ENCODE assay signal across 19 cellular contexts in genomic region chr21:26490771-26491170, GRCh38.
A peak's percentile ranks its signal among the peaks of the same experiment; 100 is the strongest.
DNase-seq lines count a peak whose midpoint lies in the region; ATAC-seq and TF ChIP-seq lines count a peak whose summit lies in the region.
"Had no signal": no experiment of that assay in that cellular context is flagged by ENCODE, and none has a peak within 500 bp of the region (broad histone marks: within the 10 kb centered on the region; RNA-seq: fewer than 3 reads in every experiment).

No MANE protein-coding gene starts in this region.

- H3K27me3 ChIP-seq in PC-3 (ENCODE audit: low read length): no peaks in the 10 kb centered on the region

- no peaks in the 10 kb centered on the region for H4K20me1 ChIP-seq in PC-3 (ENCODE audit: low read length)

- intact Hi-C loops in PC-3 (cut with micrococcal nuclease): no loop called here

- H3K9me3 Mint-ChIP-seq in nephron: no peaks in the 10 kb centered on the region
- peaks cover 2% of the 10 kb centered on the region for H3K9me3 Mint-ChIP-seq in activated naive CD8-positive, alpha-beta T cell treated with anti-CD3 and anti-CD28 coated beads for 36 hours

- DNase-seq in AG20443 (ENCODE audit: low spot score) (peak; percentile 11), PC-3 (peak; percentile 24), epithelial cell of esophagus (ENCODE audit: low read depth) (peak; percentile 15), NCI-H69 (lab: John Stamatoyannopoulos, UW) (no peak), G401 (ENCODE audit: low spot score) (no peak)
- no peak for DNase-seq in activated naive CD8-positive, alpha-beta T cell treated with anti-CD3 and anti-CD28 coated beads for 36 hours
- DNase-seq: activated CD4-positive, CD25-positive, alpha-beta regulatory T cell; activated CD8-positive, alpha-beta memory T cell treated with anti-CD3 and anti-CD28 coated beads, Interleukin-2, amount 10 ng/mL, durations not matched to agents 7 days and 5 days; activated gamma-delta T cell treated with Interleukin-2 at 50 U/mL for 16 hours; Caco-2; foreskin melanocyte; GF-D8; NCI-H2081; psoas muscle; stimulated activated CD4-positive, alpha-beta T cell treated with anti-CD3 and anti-CD28 coated beads, Interleukin-1b, Interleukin-23, amount 100 ng/mL, for 48 hours had no signal

- no peaks in the 10 kb centered on the region for H3F3A ChIP-seq in PC-3 (ENCODE audit: low read length, unreplicated experiment)

- no peak overlapping the region for H3K9ac ChIP-seq in PC-3 (ENCODE audit: low read length)

- no peak overlapping the region for H3K27ac ChIP-seq in PC-3 (ENCODE audit: low read length)
- H3K27ac ChIP-seq: psoas muscle, RWPE1 had no signal

- no peaks in the 10 kb centered on the region for H3K4me1 ChIP-seq in PC-3 (ENCODE audit: insufficient read depth, low read length)
- H3K4me1 ChIP-seq: Caco-2, psoas muscle had no signal

- H3K27ac Mint-ChIP-seq in nephron: peak overlapping the region; percentile 36 to 75 (median 54)
- H3K27ac Mint-ChIP-seq in activated naive CD8-positive, alpha-beta T cell treated with anti-CD3 and anti-CD28 coated beads for 36 hours: no peak overlapping the region
- H3K27ac Mint-ChIP-seq: activated CD8-positive, alpha-beta memory T cell treated with anti-CD3 and anti-CD28 coated beads, Interleukin-2, amount 10 ng/mL, durations not matched to agents 7 days and 5 days had no signal

- BruUV-seq in PC-3 (replicated peaks; lab: Mats Ljungman, UMichigan): no TSS peak

- CTCF ChIA-PET in PC-3 (lab: Charles Lee): no interaction called here

- POLR2A ChIA-PET in PC-3 (lab: Charles Lee; ENCODE audit: unreplicated experiment): no interaction called here

- H3K36me3 ChIP-seq in PC-3 (ENCODE audit: low read depth, low read length): no peaks in the 10 kb centered on the region

- no peaks in the 10 kb centered on the region for H3K9me3 ChIP-seq in PC-3 (ENCODE audit: low read length)
- H3K9me3 ChIP-seq: Caco-2, psoas muscle had no signal

- peaks cover 26% of the 10 kb centered on the region for H3K4me1 Mint-ChIP-seq in nephron
- H3K4me1 Mint-ChIP-seq in activated naive CD8-positive, alpha-beta T cell treated with anti-CD3 and anti-CD28 coated beads for 36 hours: no peaks in the 10 kb centered on the region
- H3K4me1 Mint-ChIP-seq: activated CD8-positive, alpha-beta memory T cell treated with anti-CD3 and anti-CD28 coated beads, Interleukin-2, amount 10 ng/mL, durations not matched to agents 7 days and 5 days had no signal

- H3K9me2 ChIP-seq in PC-3 (replicated peaks; ENCODE audit: low read length): no peaks in the 10 kb centered on the region

- H3K4me3 ChIP-seq in PC-3 (ENCODE audit: low read length) (no peak overlapping the region), epithelial cell of esophagus (ENCODE audit: low read length) (no peak overlapping the region)
- H3K4me3 ChIP-seq: psoas muscle had no signal

- in situ Hi-C loops in G401 (cut with HindIII; ENCODE audit: low sequenced_read_pairs): no loop called here

- H3K27me3 Mint-ChIP-seq in nephron (ENCODE audit: low read depth): no peaks in the 10 kb centered on the region
- peaks cover 3% of the 10 kb centered on the region for H3K27me3 Mint-ChIP-seq in activated naive CD8-positive, alpha-beta T cell treated with anti-CD3 and anti-CD28 coated beads for 36 hours
- H3K27me3 Mint-ChIP-seq: activated CD8-positive, alpha-beta memory T cell treated with anti-CD3 and anti-CD28 coated beads, Interleukin-2, amount 10 ng/mL, durations not matched to agents 7 days and 5 days had no signal

- ATAC-seq in PC-3 (no peak), HG02610 (IDR thresholded peaks at IDR 0.05; ENCODE audit: unreplicated experiment) (no peak)
- ATAC-seq: activated CD8-positive, alpha-beta memory T cell treated with anti-CD3 and anti-CD28 coated beads, Interleukin-2, amount 10 ng/mL, durations not matched to agents 7 days and 5 days; HepG2; psoas muscle had no signal

- no peak overlapping the region for H3K4me2 ChIP-seq in PC-3 (ENCODE audit: low read length)

- TF ChIP-seq CTCF in PC-3 (conservative IDR thresholded peaks at IDR 0.05; ENCODE audit: low read depth, low read length) (no peak), epithelial cell of esophagus (IDR thresholded peaks at IDR 0.05; ENCODE audit: insufficient read depth, low read depth, low read length, missing control alignments) (no peak), nephron (IDR thresholded peaks at IDR 0.05; ENCODE audit: unreplicated experiment in 3 of 3) (no peak)

- no peaks in the 10 kb centered on the region for H3K79me2 ChIP-seq in PC-3 (ENCODE audit: low read length)

- H3K36me3 Mint-ChIP-seq in nephron (ENCODE audit: low read depth): peaks cover 9% of the 10 kb centered on the region
- no peaks in the 10 kb centered on the region for H3K36me3 Mint-ChIP-seq in activated naive CD8-positive, alpha-beta T cell treated with anti-CD3 and anti-CD28 coated beads for 36 hours
- H3K36me3 Mint-ChIP-seq: activated CD8-positive, alpha-beta memory T cell treated with anti-CD3 and anti-CD28 coated beads, Interleukin-2, amount 10 ng/mL, durations not matched to agents 7 days and 5 days had no signal

- H2AFZ ChIP-seq in PC-3 (ENCODE audit: low read length): no peak overlapping the region

- no peak overlapping the region for H3K4me3 Mint-ChIP-seq in nephron
- no peak overlapping the region for H3K4me3 Mint-ChIP-seq in activated naive CD8-positive, alpha-beta T cell treated with anti-CD3 and anti-CD28 coated beads for 36 hours
- H3K4me3 Mint-ChIP-seq: activated CD8-positive, alpha-beta memory T cell treated with anti-CD3 and anti-CD28 coated beads, Interleukin-2, amount 10 ng/mL, durations not matched to agents 7 days and 5 days had no signal

Comparison
In these comparisons a context has a peak if more than half of its experiments do, and no peak if none do; other contexts are left out.
1. DNase-seq: peak in AG20443 (single experiment), PC-3 (single experiment) and epithelial cell of esophagus (single experiment); none in NCI-H69 (single experiment), G401 (single experiment) and activated naive CD8-positive, alpha-beta T cell treated with anti-CD3 and anti-CD28 coated beads for 36 hours (single experiment).